Comparison of ENCODE assay signal across 1 cellular context in genomic region chr12:53998900-53999236, GRCh38.
A peak's percentile ranks its signal among the peaks of the same experiment; 100 is the strongest.
TF ChIP-seq lines count a peak whose summit lies in the region.

No MANE protein-coding gene starts in this region.

TF ChIP-seq in HEK293, 187 proteins besides CTCF, POLR2A, EP300 and RAD21 (continued from another document):
- peak; percentile 9; the same call in 1 of the 2 replicates for TF ChIP-seq ZNF341 (tag by site-specific recombination; IDR thresholded peaks at IDR 0.05; ENCODE audit: low read depth)
- TF ChIP-seq ZNF654 (tag by site-specific recombination; IDR thresholded peaks at IDR 0.05; ENCODE audit: low read depth): no peak
- TF ChIP-seq ZNF10 (tag by site-specific recombination; IDR thresholded peaks at IDR 0.05): no peak
- TF ChIP-seq, protein P1, sequence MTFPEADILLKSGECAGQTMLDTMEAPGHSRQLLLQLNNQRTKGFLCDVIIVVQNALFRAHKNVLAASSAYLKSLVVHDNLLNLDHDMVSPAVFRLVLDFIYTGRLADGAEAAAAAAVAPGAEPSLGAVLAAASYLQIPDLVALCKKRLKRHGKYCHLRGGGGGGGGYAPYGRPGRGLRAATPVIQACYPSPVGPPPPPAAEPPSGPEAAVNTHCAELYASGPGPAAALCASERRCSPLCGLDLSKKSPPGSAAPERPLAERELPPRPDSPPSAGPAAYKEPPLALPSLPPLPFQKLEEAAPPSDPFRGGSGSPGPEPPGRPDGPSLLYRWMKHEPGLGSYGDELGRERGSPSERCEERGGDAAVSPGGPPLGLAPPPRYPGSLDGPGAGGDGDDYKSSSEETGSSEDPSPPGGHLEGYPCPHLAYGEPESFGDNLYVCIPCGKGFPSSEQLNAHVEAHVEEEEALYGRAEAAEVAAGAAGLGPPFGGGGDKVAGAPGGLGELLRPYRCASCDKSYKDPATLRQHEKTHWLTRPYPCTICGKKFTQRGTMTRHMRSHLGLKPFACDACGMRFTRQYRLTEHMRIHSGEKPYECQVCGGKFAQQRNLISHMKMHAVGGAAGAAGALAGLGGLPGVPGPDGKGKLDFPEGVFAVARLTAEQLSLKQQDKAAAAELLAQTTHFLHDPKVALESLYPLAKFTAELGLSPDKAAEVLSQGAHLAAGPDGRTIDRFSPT (tag by site-specific recombination; IDR thresholded peaks at IDR 0.05): peak; percentile 54; the same call in 1 of the 2 replicates
- TF ChIP-seq ZNF18 (tag by site-specific recombination; IDR thresholded peaks at IDR 0.05): no peak
- TF ChIP-seq ZNF350 (tag by site-specific recombination; IDR thresholded peaks at IDR 0.05): no peak
